25 cellular contexts compared by ENCODE assay signal in the genomic region with DNA sequence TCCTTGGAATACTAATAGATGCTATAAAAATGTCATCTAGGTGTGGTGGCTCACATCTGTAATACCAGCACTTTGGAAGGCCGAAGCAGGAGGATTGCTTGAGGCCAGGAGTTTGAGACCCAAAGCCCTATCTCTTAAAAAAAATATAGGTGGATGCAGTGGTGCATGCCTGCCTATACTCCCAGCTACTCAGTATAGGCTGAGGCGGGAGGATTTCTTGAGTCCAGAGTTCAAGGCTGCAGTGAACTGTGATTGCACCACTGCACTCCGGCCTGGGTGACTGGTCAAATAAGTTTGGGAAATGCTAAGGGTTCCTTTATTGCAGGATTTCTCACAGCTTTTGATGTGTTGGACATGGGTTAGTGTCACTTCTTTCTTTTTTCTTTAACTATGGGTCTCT.
"Had no signal": no experiment of that assay in that cellular context is flagged by ENCODE, and none has a peak within 500 bp of the region (broad histone marks: within the 10 kb centered on the region; RNA-seq: fewer than 3 reads in every experiment).

No MANE protein-coding gene starts in this region.

- DNase-seq: activated B cell treated with CpG ODN at 0.5 μM for 24 hours; activated CD4-positive, alpha-beta T cell treated with anti-CD3 and anti-CD28 coated beads for 48 hours; activated CD4-positive, alpha-beta T cell treated with anti-CD3 and anti-CD28 coated beads, Interleukin-2, amount 50 U/mL, for 1 hour; activated CD4-positive, alpha-beta T cell treated with anti-CD3 and anti-CD28 coated beads, Interleukin-2, amount 50 U/mL, for 48 hours; activated CD8-positive, alpha-beta memory T cell treated with anti-CD3 and anti-CD28 coated beads for 24 hours; activated CD8-positive, alpha-beta T cell treated with anti-CD3 and anti-CD28 coated beads for 36 hours; activated effector memory CD4-positive, alpha-beta T cell treated with Interleukin-2 at 50 U/mL for 16 hours; activated gamma-delta T cell treated with Interleukin-2 at 50 U/mL for 16 hours; activated naive CD4-positive, alpha-beta T cell treated with anti-CD3 and anti-CD28 coated beads, Interleukin-2, amount 50 U/mL, for 16 hours; activated naive CD4-positive, alpha-beta T cell treated with Interleukin-2 at 50 U/mL for 16 hours; activated T-cell treated with anti-CD3 and anti-CD28 coated beads, Interleukin-2, amount 50 U/mL, for 4 hours; amniotic stem cell; anterior cingulate cortex; brain microvascular endothelial cell; dorsolateral prefrontal cortex; effector memory CD4-positive, alpha-beta T cell; endodermal cell; foreskin fibroblast; head of caudate nucleus; T-helper 17 cell; T1000; WERI-Rb-1 had no signal

- H3K4me3 ChIP-seq: coronary artery, dorsolateral prefrontal cortex had no signal

- H3K27me3 ChIP-seq: brain microvascular endothelial cell, dorsolateral prefrontal cortex had no signal

- H3K27ac ChIP-seq: brain microvascular endothelial cell, coronary artery, dorsolateral prefrontal cortex, WERI-Rb-1 had no signal

- H3K36me3 ChIP-seq: brain microvascular endothelial cell, WERI-Rb-1 had no signal

- FAIRE-seq: bronchial epithelial cell, frontal cortex had no signal
